ENCODE assay signal across 1 cellular context in the genomic region with DNA sequence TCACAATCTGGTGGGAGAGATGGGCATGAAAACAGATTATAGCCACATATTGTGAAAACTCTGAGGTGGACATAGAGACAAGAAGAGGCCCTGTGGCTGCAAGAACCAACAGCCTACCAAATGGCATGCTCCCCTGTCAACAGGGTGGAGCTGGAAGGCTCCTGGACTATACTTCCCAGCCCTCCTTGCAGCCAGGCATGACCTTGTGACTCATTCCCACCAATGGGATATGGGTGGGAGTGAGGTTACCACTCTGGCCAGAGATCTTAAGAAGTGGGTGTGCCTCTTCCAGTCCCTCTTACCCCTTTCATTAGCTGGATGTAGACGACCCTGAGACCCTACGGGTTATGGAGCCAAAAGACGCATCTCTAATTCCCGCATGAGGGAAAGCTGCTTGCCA.
TF ChIP-seq lines count a peak whose summit lies in the region.

No MANE protein-coding gene starts in this region.

TF ChIP-seq in WTC11, 78 proteins besides CTCF, POLR2A, EP300 and RAD21 (continued from another document):
- TF ChIP-seq, protein P1, sequence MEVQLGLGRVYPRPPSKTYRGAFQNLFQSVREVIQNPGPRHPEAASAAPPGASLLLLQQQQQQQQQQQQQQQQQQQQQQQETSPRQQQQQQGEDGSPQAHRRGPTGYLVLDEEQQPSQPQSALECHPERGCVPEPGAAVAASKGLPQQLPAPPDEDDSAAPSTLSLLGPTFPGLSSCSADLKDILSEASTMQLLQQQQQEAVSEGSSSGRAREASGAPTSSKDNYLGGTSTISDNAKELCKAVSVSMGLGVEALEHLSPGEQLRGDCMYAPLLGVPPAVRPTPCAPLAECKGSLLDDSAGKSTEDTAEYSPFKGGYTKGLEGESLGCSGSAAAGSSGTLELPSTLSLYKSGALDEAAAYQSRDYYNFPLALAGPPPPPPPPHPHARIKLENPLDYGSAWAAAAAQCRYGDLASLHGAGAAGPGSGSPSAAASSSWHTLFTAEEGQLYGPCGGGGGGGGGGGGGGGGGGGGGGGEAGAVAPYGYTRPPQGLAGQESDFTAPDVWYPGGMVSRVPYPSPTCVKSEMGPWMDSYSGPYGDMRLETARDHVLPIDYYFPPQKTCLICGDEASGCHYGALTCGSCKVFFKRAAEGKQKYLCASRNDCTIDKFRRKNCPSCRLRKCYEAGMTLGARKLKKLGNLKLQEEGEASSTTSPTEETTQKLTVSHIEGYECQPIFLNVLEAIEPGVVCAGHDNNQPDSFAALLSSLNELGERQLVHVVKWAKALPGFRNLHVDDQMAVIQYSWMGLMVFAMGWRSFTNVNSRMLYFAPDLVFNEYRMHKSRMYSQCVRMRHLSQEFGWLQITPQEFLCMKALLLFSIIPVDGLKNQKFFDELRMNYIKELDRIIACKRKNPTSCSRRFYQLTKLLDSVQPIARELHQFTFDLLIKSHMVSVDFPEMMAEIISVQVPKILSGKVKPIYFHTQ (CRISPR knock-in tag; IDR thresholded peaks at IDR 0.05) = no peak
TF ChIP-seq in WTC11: peak in this region for 3.
